ENCODE assay signal across 1 cellular context in the genomic region with DNA sequence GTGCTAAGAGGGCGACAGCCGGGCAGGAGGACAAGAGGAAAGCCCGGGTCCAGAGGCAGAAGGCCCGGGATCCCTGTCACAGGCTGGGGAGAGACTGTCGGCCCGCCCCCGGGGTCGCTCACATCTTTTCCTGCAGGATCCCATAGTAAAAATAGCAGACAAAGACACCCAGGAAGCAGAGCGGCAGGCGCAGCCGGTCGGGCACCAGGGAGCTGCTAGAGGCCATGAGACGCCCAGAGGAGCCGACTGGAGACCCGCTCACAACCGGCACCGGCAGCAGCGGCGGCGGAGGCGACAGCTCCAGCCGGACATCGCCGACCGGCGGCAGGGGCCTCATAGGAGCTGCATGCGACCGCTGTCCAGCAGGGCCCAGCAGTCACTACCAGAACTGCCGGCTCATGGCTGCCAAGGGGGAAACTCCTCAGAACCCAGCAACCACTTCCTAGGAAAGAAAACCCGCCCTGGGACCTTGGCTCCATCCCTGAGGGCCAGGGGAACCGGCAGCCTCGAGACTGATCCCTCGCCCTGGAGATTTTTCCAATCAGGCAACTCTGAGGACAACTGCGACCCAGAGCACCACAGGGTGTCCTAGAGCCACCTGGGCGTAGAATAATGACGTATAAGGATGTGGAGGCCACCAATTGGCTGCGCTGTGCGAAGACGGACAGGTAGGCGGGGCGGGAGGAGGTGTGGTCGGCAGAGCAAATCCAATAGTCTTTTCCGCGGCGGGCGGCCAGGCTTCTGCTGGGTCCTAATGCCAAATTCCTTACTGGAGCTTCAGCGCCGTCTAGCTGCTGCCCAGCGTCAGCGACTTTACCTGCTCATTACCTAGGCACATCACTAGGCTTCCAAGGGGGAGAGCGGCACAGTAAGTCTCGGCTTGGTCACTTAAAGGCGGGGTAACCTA.
TF ChIP-seq lines count a peak whose summit lies in the region.

A gene with protein sequence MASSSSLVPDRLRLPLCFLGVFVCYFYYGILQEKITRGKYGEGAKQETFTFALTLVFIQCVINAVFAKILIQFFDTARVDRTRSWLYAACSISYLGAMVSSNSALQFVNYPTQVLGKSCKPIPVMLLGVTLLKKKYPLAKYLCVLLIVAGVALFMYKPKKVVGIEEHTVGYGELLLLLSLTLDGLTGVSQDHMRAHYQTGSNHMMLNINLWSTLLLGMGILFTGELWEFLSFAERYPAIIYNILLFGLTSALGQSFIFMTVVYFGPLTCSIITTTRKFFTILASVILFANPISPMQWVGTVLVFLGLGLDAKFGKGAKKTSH (minus strand): TSS at position 357 of the 907 bp plus-strand sequence. CDS start 131 bp downstream, at position 226.

TF ChIP-seq in HepG2, 621 proteins besides CTCF, POLR2A, EP300 and RAD21 (continued from another document and continues in another):
- TF ChIP-seq ZNF296 (CRISPR knock-in tag; conservative IDR thresholded peaks at IDR 0.05) (no peak), KLF9 (CRISPR knock-in tag; IDR thresholded peaks at IDR 0.05; ENCODE audit: low read depth) (peak; percentile 75), NRL (CRISPR knock-in tag; IDR thresholded peaks at IDR 0.05; ENCODE audit: borderline replicate concordance) (peak; percentile 71; the same call in 1 of the 2 replicates), ISL2 (CRISPR knock-in tag; IDR thresholded peaks at IDR 0.05) (peak; percentile 81), SPEN (CRISPR knock-in tag; IDR thresholded peaks at IDR 0.05; ENCODE audit: low read depth) (peak; percentile 89), ZNF17 (CRISPR knock-in tag; IDR thresholded peaks at IDR 0.05) (no peak), ZFY (CRISPR knock-in tag; IDR thresholded peaks at IDR 0.05) (peak; percentile 90), ZNF616 (CRISPR knock-in tag; IDR thresholded peaks at IDR 0.05; ENCODE audit: low read depth) (0 out of 2 replicates have a peak, but pooled peaks have one; percentile 42), FOXA1 (IDR thresholded peaks at IDR 0.05) (no peak), FOXA1 (CRISPR knock-in tag; IDR thresholded peaks at IDR 0.05) (0 out of 2 replicates have a peak, but pooled peaks have one; percentile 24), ETV5 (CRISPR knock-in tag; IDR thresholded peaks at IDR 0.05; ENCODE audit: borderline replicate concordance) (peak; percentile 14; the same call in 1 of the 2 replicates), CEBPG (CRISPR knock-in tag; IDR thresholded peaks at IDR 0.05) (peak; percentile 32), ATM (IDR thresholded peaks at IDR 0.05; ENCODE audit: borderline replicate concordance) (no peak), EEA1 (CRISPR knock-in tag; IDR thresholded peaks at IDR 0.05; ENCODE audit: borderline replicate concordance) (peak; percentile 52; the same call in 1 of the 2 replicates), ZZZ3 (CRISPR knock-in tag; IDR thresholded peaks at IDR 0.05; ENCODE audit: borderline replicate concordance) (peak; percentile 25; the same call in 1 of the 2 replicates), SNAPC2 (CRISPR knock-in tag; IDR thresholded peaks at IDR 0.05) (no peak; the same call in 1 of the 2 replicates), RBM22 (optimal IDR thresholded peaks at IDR 0.05; ENCODE audit: low read length) (peak; percentile 77), ZNF264 (CRISPR knock-in tag; IDR thresholded peaks at IDR 0.05) (0 out of 2 replicates have a peak, but pooled peaks have one; percentile 26), ZNF121 (CRISPR knock-in tag; IDR thresholded peaks at IDR 0.05) (peak; percentile 42; the same call in 1 of the 2 replicates), SP2 (CRISPR knock-in tag; IDR thresholded peaks at IDR 0.05) (peak; percentile 87), TBX2 (CRISPR knock-in tag; IDR thresholded peaks at IDR 0.05; ENCODE audit: borderline replicate concordance) (peak; percentile 85), ELF3 (CRISPR knock-in tag; IDR thresholded peaks at IDR 0.05) (peak; percentile 60), ZNF644 (CRISPR knock-in tag; IDR thresholded peaks at IDR 0.05; ENCODE audit: low read depth) (no peak)
- TF ChIP-seq, protein P1, sequence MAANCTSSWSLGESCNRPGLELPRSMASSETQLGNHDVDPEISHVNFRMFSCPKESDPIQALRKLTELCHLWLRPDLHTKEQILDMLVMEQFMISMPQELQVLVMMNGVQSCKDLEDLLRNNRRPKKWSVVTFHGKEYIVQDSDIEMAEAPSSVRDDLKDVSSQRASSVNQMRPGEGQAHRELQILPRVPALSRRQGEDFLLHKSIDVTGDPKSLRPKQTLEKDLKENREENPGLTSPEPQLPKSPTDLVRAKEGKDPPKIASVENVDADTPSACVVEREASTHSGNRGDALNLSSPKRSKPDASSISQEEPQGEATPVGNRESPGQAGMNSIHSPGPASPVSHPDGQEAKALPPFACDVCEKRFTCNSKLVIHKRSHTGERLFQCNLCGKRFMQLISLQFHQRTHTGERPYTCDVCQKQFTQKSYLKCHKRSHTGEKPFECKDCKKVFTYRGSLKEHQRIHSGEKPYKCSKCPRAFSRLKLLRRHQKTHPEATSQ (CRISPR knock-in tag; IDR thresholded peaks at IDR 0.05; ENCODE audit: borderline replicate concordance), result no peak; the same call in 1 of the 2 replicates
- TF ChIP-seq, protein P2, sequence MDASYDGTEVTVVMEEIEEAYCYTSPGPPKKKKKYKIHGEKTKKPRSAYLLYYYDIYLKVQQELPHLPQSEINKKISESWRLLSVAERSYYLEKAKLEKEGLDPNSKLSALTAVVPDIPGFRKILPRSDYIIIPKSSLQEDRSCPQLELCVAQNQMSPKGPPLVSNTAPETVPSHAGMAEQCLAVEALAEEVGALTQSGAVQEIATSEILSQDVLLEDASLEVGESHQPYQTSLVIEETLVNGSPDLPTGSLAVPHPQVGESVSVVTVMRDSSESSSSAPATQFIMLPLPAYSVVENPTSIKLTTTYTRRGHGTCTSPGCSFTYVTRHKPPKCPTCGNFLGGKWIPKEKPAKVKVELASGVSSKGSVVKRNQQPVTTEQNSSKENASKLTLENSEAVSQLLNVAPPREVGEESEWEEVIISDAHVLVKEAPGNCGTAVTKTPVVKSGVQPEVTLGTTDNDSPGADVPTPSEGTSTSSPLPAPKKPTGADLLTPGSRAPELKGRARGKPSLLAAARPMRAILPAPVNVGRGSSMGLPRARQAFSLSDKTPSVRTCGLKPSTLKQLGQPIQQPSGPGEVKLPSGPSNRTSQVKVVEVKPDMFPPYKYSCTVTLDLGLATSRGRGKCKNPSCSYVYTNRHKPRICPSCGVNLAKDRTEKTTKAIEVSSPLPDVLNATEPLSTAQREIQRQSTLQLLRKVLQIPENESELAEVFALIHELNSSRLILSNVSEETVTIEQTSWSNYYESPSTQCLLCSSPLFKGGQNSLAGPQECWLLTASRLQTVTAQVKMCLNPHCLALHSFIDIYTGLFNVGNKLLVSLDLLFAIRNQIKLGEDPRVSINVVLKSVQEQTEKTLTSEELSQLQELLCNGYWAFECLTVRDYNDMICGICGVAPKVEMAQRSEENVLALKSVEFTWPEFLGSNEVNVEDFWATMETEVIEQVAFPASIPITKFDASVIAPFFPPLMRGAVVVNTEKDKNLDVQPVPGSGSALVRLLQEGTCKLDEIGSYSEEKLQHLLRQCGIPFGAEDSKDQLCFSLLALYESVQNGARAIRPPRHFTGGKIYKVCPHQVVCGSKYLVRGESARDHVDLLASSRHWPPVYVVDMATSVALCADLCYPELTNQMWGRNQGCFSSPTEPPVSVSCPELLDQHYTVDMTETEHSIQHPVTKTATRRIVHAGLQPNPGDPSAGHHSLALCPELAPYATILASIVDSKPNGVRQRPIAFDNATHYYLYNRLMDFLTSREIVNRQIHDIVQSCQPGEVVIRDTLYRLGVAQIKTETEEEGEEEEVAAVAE (CRISPR knock-in tag; IDR thresholded peaks at IDR 0.05; ENCODE audit: borderline replicate concordance), result no peak
- TF ChIP-seq, protein P3, sequence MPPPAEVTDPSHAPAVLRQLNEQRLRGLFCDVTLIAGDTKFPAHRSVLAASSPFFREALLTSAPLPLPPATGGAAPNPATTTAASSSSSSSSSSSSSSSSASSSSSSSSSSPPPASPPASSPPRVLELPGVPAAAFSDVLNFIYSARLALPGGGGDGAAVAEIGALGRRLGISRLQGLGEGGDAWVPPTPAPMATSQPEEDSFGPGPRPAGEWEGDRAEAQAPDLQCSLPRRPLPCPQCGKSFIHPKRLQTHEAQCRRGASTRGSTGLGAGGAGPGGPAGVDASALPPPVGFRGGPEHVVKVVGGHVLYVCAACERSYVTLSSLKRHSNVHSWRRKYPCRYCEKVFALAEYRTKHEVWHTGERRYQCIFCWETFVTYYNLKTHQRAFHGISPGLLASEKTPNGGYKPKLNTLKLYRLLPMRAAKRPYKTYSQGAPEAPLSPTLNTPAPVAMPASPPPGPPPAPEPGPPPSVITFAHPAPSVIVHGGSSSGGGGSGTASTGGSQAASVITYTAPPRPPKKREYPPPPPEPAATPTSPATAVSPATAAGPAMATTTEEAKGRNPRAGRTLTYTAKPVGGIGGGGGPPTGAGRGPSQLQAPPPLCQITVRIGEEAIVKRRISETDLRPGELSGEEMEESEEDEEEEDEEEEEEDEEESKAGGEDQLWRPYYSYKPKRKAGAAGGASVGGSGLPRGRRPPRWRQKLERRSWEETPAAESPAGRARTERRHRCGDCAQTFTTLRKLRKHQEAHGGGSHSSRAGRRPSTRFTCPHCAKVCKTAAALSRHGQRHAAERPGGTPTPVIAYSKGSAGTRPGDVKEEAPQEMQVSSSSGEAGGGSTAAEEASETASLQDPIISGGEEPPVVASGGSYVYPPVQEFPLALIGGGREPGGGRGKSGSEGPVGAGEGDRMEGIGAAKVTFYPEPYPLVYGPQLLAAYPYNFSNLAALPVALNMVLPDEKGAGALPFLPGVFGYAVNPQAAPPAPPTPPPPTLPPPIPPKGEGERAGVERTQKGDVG (CRISPR knock-in tag; IDR thresholded peaks at IDR 0.05; ENCODE audit: borderline replicate concordance), result no peak; the same call in 1 of the 2 replicates
- TF ChIP-seq, protein P4, sequence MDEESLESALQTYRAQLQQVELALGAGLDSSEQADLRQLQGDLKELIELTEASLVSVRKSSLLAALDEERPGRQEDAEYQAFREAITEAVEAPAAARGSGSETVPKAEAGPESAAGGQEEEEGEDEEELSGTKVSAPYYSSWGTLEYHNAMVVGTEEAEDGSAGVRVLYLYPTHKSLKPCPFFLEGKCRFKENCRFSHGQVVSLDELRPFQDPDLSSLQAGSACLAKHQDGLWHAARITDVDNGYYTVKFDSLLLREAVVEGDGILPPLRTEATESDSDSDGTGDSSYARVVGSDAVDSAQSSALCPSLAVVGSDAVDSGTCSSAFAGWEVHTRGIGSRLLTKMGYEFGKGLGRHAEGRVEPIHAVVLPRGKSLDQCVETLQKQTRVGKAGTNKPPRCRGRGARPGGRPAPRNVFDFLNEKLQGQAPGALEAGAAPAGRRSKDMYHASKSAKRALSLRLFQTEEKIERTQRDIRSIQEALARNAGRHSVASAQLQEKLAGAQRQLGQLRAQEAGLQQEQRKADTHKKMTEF (CRISPR knock-in tag; IDR thresholded peaks at IDR 0.05), result peak; percentile 93
- TF ChIP-seq, protein P5, sequence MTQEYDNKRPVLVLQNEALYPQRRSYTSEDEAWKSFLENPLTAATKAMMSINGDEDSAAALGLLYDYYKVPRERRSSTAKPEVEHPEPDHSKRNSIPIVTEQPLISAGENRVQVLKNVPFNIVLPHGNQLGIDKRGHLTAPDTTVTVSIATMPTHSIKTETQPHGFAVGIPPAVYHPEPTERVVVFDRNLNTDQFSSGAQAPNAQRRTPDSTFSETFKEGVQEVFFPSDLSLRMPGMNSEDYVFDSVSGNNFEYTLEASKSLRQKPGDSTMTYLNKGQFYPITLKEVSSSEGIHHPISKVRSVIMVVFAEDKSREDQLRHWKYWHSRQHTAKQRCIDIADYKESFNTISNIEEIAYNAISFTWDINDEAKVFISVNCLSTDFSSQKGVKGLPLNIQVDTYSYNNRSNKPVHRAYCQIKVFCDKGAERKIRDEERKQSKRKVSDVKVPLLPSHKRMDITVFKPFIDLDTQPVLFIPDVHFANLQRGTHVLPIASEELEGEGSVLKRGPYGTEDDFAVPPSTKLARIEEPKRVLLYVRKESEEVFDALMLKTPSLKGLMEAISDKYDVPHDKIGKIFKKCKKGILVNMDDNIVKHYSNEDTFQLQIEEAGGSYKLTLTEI (CRISPR knock-in tag; conservative IDR thresholded peaks at IDR 0.05), result no peak
- TF ChIP-seq, protein P6, sequence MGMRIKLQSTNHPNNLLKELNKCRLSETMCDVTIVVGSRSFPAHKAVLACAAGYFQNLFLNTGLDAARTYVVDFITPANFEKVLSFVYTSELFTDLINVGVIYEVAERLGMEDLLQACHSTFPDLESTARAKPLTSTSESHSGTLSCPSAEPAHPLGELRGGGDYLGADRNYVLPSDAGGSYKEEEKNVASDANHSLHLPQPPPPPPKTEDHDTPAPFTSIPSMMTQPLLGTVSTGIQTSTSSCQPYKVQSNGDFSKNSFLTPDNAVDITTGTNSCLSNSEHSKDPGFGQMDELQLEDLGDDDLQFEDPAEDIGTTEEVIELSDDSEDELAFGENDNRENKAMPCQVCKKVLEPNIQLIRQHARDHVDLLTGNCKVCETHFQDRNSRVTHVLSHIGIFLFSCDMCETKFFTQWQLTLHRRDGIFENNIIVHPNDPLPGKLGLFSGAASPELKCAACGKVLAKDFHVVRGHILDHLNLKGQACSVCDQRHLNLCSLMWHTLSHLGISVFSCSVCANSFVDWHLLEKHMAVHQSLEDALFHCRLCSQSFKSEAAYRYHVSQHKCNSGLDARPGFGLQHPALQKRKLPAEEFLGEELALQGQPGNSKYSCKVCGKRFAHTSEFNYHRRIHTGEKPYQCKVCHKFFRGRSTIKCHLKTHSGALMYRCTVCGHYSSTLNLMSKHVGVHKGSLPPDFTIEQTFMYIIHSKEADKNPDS (CRISPR knock-in tag; IDR thresholded peaks at IDR 0.05), result 0 out of 2 replicates have a peak, but pooled peaks have one; percentile 65
- TF ChIP-seq, protein P7, sequence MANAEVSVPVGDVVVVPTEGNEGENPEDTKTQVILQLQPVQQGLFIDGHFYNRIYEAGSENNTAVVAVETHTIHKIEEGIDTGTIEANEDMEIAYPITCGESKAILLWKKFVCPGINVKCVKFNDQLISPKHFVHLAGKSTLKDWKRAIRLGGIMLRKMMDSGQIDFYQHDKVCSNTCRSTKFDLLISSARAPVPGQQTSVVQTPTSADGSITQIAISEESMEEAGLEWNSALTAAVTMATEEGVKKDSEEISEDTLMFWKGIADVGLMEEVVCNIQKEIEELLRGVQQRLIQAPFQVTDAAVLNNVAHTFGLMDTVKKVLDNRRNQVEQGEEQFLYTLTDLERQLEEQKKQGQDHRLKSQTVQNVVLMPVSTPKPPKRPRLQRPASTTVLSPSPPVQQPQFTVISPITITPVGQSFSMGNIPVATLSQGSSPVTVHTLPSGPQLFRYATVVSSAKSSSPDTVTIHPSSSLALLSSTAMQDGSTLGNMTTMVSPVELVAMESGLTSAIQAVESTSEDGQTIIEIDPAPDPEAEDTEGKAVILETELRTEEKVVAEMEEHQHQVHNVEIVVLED (CRISPR knock-in tag; IDR thresholded peaks at IDR 0.05; ENCODE audit: borderline replicate concordance), result peak; percentile 87; the same call in 1 of the 2 replicates
- TF ChIP-seq, protein P8, sequence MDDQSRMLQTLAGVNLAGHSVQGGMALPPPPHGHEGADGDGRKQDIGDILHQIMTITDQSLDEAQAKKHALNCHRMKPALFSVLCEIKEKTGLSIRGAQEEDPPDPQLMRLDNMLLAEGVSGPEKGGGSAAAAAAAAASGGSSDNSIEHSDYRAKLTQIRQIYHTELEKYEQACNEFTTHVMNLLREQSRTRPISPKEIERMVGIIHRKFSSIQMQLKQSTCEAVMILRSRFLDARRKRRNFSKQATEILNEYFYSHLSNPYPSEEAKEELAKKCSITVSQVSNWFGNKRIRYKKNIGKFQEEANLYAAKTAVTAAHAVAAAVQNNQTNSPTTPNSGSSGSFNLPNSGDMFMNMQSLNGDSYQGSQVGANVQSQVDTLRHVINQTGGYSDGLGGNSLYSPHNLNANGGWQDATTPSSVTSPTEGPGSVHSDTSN (CRISPR knock-in tag; IDR thresholded peaks at IDR 0.05; ENCODE audit: borderline replicate concordance), result no peak
